Comparison of ENCODE assay signal across 8 cellular contexts in the genomic region with DNA sequence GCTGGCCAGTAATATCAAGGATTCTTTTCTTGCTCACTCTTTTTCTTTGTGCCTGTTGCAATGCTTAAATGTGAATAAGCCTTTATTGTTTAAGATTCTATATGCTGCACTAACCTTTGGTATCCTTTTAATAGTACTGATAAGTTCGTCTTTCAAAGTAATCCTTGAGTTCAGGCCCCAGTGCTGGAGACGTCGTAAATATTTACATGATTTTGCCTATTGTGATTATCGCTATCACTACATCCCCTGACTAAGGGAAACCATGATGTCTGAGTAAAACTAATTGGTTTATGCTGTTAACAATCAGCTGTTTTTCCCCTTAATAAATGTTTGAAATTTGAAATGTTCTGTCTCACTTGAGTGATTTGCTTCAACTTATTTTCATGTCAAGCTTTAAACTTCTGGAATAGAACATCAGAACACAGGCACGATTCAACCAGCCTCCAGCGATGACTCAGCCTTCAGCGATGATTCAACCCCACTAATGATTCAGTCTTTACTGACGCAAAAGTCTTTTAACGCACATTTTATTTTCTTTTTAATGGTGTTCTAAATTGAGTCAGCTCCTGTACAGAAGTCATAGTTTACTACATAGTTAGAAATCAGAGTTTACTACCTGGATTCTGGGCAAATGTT. TPM values are rescaled to one million over a fixed set of nuclear protein-coding genes. Genes with fewer than 3 reads are reported as not detected.
DNase-seq lines count a peak whose midpoint lies in the region; ATAC-seq and TF ChIP-seq lines count a peak whose summit lies in the region.

No MANE protein-coding gene starts in this region.

- ATAC-seq in GM19467 (IDR thresholded peaks at IDR 0.05; ENCODE audit: unreplicated experiment) (no peak), HG03521 (IDR thresholded peaks at IDR 0.05; ENCODE audit: unreplicated experiment) (no peak), HG03039 (IDR thresholded peaks at IDR 0.05; ENCODE audit: unreplicated experiment) (no peak)

- H3K27me3 ChIP-seq in suprapubic skin = no peaks in the 10 kb centered on the region

- H3K36me3 ChIP-seq in suprapubic skin = no peaks in the 10 kb centered on the region

- TF ChIP-seq POLR2A in suprapubic skin (IDR thresholded peaks at IDR 0.05) = no peak

- peak overlapping the region; percentile 70 for H3K27ac ChIP-seq in suprapubic skin

- peaks cover 39% of the 10 kb centered on the region for H3K4me1 ChIP-seq in suprapubic skin

- H3K4me3 ChIP-seq in suprapubic skin = no peak overlapping the region

- DNase-seq in HEK293T (ENCODE audit: extremely low spot score) = peak; percentile 28
- DNase-seq in T-helper 22 cell (ENCODE audit: low read depth) = peak; percentile 23
- DNase-seq in brain pericyte (ENCODE audit: low read depth, low spot score) = peak; percentile 55
- DNase-seq in middle frontal gyrus (ENCODE audit: extremely low spot score, low spot score) = peak; percentile 55
- no peak for DNase-seq in suprapubic skin (ENCODE audit: low spot score in 2 of 2)

- H3K9me3 ChIP-seq in suprapubic skin = no peaks in the 10 kb centered on the region

- WGBS in suprapubic skin = 44% methylated on average over 9 of the region's 9 CpGs

- POLR2A ChIA-PET in HEK293T (lab: Yijun Ruan, JAX) = interaction anchor here (1.1 to 1.3 kb wide), 2 partner anchors 11 to 19 kb away, joined by 3 read pairs; no protein-coding TSS in a partner anchor

- no peak for TF ChIP-seq CTCF in suprapubic skin (IDR thresholded peaks at IDR 0.05)

- CTCF ChIA-PET in HEK293T (lab: Yijun Ruan, JAX) = interaction anchor here (0.7 to 2.7 kb wide), 3 partner anchors 13 to 236 kb away, joined by 3 to 13 read pairs (median 3); no protein-coding TSS in a partner anchor

- TF ChIP-seq EP300 in suprapubic skin (IDR thresholded peaks at IDR 0.05) = no peak

TF ChIP-seq in HEK293T, 16 proteins besides CTCF, POLR2A, EP300 and RAD21:
- TF ChIP-seq FOXK2 (IDR thresholded peaks at IDR 0.05) (no peak), SP1 (IDR thresholded peaks at IDR 0.05) (no peak), FOXA1 (IDR thresholded peaks at IDR 0.05) (no peak), BHLHE40 (IDR thresholded peaks at IDR 0.05; ENCODE audit: borderline replicate concordance) (no peak), SUZ12 (IDR thresholded peaks at IDR 0.05) (no peak), LEF1 (IDR thresholded peaks at IDR 0.05; ENCODE audit: borderline replicate concordance) (no peak), CTBP1 (IDR thresholded peaks at IDR 0.05; ENCODE audit: borderline replicate concordance) (no peak), ARNT (IDR thresholded peaks at IDR 0.05) (no peak), TARDBP (IDR thresholded peaks at IDR 0.05) (no peak), NFRKB (IDR thresholded peaks at IDR 0.05) (no peak), FOXM1 (IDR thresholded peaks at IDR 0.05; ENCODE audit: borderline replicate concordance) (no peak), HDGF (IDR thresholded peaks at IDR 0.05; ENCODE audit: borderline replicate concordance) (no peak), ELF4 (IDR thresholded peaks at IDR 0.05) (no peak), ZNF384 (IDR thresholded peaks at IDR 0.05) (no peak)
- TF ChIP-seq, protein P1, sequence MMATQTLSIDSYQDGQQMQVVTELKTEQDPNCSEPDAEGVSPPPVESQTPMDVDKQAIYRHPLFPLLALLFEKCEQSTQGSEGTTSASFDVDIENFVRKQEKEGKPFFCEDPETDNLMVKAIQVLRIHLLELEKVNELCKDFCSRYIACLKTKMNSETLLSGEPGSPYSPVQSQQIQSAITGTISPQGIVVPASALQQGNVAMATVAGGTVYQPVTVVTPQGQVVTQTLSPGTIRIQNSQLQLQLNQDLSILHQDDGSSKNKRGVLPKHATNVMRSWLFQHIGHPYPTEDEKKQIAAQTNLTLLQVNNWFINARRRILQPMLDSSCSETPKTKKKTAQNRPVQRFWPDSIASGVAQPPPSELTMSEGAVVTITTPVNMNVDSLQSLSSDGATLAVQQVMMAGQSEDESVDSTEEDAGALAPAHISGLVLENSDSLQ (IDR thresholded peaks at IDR 0.05) = no peak
TF ChIP-seq in HEK293T: peak in this region for 0.

RNA-seq across cellular contexts. Expression of a gene that starts 3.9 kb away (rescaled TPM):
- total RNA-seq in suprapubic skin = 10 to 100 TPM; 24.9 to 67.6 (median 46.4) TPM

RNA-seq across cellular contexts. Expression of a gene that starts 20.1 kb away (rescaled TPM):
- 10 to 100 TPM; 13.3 to 19.7 (median 15.5) TPM for total RNA-seq in suprapubic skin

Comparison
In these comparisons a context has a peak if more than half of its experiments do, and no peak if none do; other contexts are left out.
1. DNase-seq: peak in HEK293T (single experiment), T-helper 22 cell (single experiment), brain pericyte (single experiment) and middle frontal gyrus (single experiment); none in suprapubic skin (0 of 2).